ENCODE assay signal across 1 cellular context in the genomic region with DNA sequence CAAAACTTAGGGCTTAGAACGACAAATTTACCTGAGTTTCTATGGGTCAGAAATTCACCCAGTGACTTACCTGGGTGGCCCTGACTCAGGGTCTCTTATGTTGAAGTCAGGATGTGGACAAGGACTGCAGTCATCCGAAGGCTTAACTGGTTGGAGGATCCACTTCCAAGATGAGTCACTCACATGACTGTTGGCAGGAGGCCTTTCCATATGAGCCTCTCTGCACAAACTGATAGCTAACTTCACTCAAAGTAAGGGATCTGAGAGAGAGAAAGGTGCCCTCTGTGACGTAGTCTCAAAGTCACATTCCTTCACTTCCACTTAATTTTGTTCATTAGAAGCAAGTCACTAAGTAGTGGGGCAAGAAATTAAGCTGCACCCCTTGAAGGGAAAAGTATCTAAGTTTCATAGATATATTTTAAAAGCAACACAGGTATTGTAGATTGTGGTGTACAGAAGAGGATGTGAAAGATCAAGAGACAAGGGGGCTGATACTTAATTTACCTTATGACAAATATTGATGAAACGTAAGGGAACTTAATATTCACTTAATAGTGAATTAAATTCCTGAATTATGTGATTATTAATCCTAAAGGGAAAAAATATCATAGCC.
TF ChIP-seq lines count a peak whose summit lies in the region.

No MANE protein-coding gene starts in this region.

TF ChIP-seq in GM12878, 131 proteins besides CTCF, POLR2A, EP300 and RAD21:
- TF ChIP-seq HCFC1 (IDR thresholded peaks at IDR 0.05; ENCODE audit: low read length) (no peak), SPI1 (IDR thresholded peaks at IDR 0.05; ENCODE audit: borderline replicate concordance, insufficient read depth, low read depth, low read length) (0 out of 2 replicates have a peak, but pooled peaks have one; percentile 37), STAT1 (conservative IDR thresholded peaks at IDR 0.05) (no peak)
- TF ChIP-seq, protein P1, sequence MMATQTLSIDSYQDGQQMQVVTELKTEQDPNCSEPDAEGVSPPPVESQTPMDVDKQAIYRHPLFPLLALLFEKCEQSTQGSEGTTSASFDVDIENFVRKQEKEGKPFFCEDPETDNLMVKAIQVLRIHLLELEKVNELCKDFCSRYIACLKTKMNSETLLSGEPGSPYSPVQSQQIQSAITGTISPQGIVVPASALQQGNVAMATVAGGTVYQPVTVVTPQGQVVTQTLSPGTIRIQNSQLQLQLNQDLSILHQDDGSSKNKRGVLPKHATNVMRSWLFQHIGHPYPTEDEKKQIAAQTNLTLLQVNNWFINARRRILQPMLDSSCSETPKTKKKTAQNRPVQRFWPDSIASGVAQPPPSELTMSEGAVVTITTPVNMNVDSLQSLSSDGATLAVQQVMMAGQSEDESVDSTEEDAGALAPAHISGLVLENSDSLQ (IDR thresholded peaks at IDR 0.05) = no peak
